ENCODE assay signal across 10 cellular contexts in genomic region chr10:122839505-122839904, GRCh38.
"Had no signal": no experiment of that assay in that cellular context is flagged by ENCODE, and none has a peak within 500 bp of the region (broad histone marks: within the 10 kb centered on the region; RNA-seq: fewer than 3 reads in every experiment).

No MANE protein-coding gene starts in this region.

- H3K27ac Mint-ChIP-seq: HFFc6, IgD-negative memory B cell had no signal

- ATAC-seq: HCT116, HepG2 had no signal

- H3K4me1 Mint-ChIP-seq: IgD-negative memory B cell had no signal

- H3K9ac ChIP-seq: GM23248 had no signal

- DNase-seq: GM23248, GOT3, H7, HFFc6, KG1 had no signal

- H3K4me1 ChIP-seq: HAP-1 had no signal

- H3K27me3 Mint-ChIP-seq: IgD-negative memory B cell had no signal

- H3K27ac ChIP-seq: GM23248, HL-60 had no signal

- H3K4me3 Mint-ChIP-seq: HFFc6, IgD-negative memory B cell had no signal

- H3K4me3 ChIP-seq: GM23248, HAP-1 had no signal

- H2AFZ ChIP-seq: GM23248 had no signal

- FAIRE-seq: HepG2 had no signal

- H3K9me3 ChIP-seq: HAP-1 had no signal

- H3K9me3 Mint-ChIP-seq: HFFc6 had no signal

- H3K36me3 ChIP-seq: HAP-1 had no signal
